1 cellular context compared by ENCODE assay signal in genomic region chr15:56736308-56736707, GRCh38.
TF ChIP-seq lines count a peak whose summit lies in the region.

No MANE protein-coding gene starts in this region.

TF ChIP-seq in K562, 482 proteins besides CTCF, POLR2A, EP300 and RAD21 (continued from another document):
- TF ChIP-seq E2F3 (CRISPR knock-in tag; IDR thresholded peaks at IDR 0.05): no peak
- TF ChIP-seq NFE2 (IDR thresholded peaks at IDR 0.05; ENCODE audit: low read depth): 0 out of 2 replicates have a peak, but pooled peaks have one; percentile 3
- TF ChIP-seq GTF2B (IDR thresholded peaks at IDR 0.05; ENCODE audit: extremely low read depth, insufficient read length): no peak
- TF ChIP-seq NBN (IDR thresholded peaks at IDR 0.05; ENCODE audit: low read depth): 0 out of 2 replicates have a peak, but pooled peaks have one; percentile 21
- TF ChIP-seq E2F6 (IDR thresholded peaks at IDR 0.05; ENCODE audit: borderline replicate concordance in 1 of 2, extremely low read depth in 1 of 2, insufficient read depth in 1 of 2, insufficient read length in 1 of 2, low read depth in 1 of 2, low read length in 1 of 2, poor library complexity in 1 of 2, severe bottlenecking in 1 of 2): peak in 1 of 2 experiments; percentile 16
- TF ChIP-seq ZBTB12 (CRISPR knock-in tag; IDR thresholded peaks at IDR 0.05): peak; percentile 49
- TF ChIP-seq HNRNPK (IDR thresholded peaks at IDR 0.05; ENCODE audit: low read depth, low read length, poor library complexity, severe bottlenecking): no peak
- peak; percentile 82 for TF ChIP-seq ATF3 (IDR thresholded peaks at IDR 0.05)
- TF ChIP-seq ATF3 (CRISPR knock-in tag; conservative IDR thresholded peaks at IDR 0.05): no peak
- TF ChIP-seq ZNF57 (CRISPR knock-in tag; IDR thresholded peaks at IDR 0.05): no peak
- peak; percentile 68 for TF ChIP-seq NCOA1 (IDR thresholded peaks at IDR 0.05; ENCODE audit: low read depth)
- no peak for TF ChIP-seq RBFOX2 (IDR thresholded peaks at IDR 0.05; ENCODE audit: low read depth, low read length)
- peak; percentile 25; the same call in 1 of the 2 replicates for TF ChIP-seq MGA (IDR thresholded peaks at IDR 0.05)
- no peak for TF ChIP-seq CHCHD3 (CRISPR knock-in tag; IDR thresholded peaks at IDR 0.05)
- 0 out of 2 replicates have a peak, but pooled peaks have one; percentile 41 for TF ChIP-seq MTA3 (IDR thresholded peaks at IDR 0.05; ENCODE audit: borderline replicate concordance)
- no peak for TF ChIP-seq SLC30A9 (CRISPR knock-in tag; IDR thresholded peaks at IDR 0.05)
- TF ChIP-seq ZNF280A (IDR thresholded peaks at IDR 0.05; ENCODE audit: low read depth, partially characterized antibody): no peak
- TF ChIP-seq PRMT5 (CRISPR knock-in tag; IDR thresholded peaks at IDR 0.05): no peak
- TF ChIP-seq DPF2 (IDR thresholded peaks at IDR 0.05): 0 out of 2 replicates have a peak, but pooled peaks have one; percentile 24
- no peak for TF ChIP-seq DEAF1 (CRISPR knock-in tag; IDR thresholded peaks at IDR 0.05)
- TF ChIP-seq ZNF277 (CRISPR knock-in tag; IDR thresholded peaks at IDR 0.05; ENCODE audit: borderline replicate concordance): no peak
- TF ChIP-seq E4F1 (CRISPR knock-in tag; IDR thresholded peaks at IDR 0.05; ENCODE audit: borderline replicate concordance): no peak
- TF ChIP-seq ZNF507 (tag; conservative IDR thresholded peaks at IDR 0.05): no peak
- TF ChIP-seq SREBF1 (IDR thresholded peaks at IDR 0.05; ENCODE audit: borderline replicate concordance, low read depth, low read length): no peak
- TF ChIP-seq ZNF444 (CRISPR knock-in tag; IDR thresholded peaks at IDR 0.05): no peak
- TF ChIP-seq ATF1 (CRISPR knock-in tag; IDR thresholded peaks at IDR 0.05): no peak
- peak; percentile 71 for TF ChIP-seq ATF1 (tag; IDR thresholded peaks at IDR 0.05)
- TF ChIP-seq GABPB1 (CRISPR knock-in tag; IDR thresholded peaks at IDR 0.05): peak; percentile 83
- no peak for TF ChIP-seq ZNF79 (CRISPR knock-in tag; IDR thresholded peaks at IDR 0.05; ENCODE audit: low read depth)
- peak; percentile 39; the same call in 1 of the 2 replicates for TF ChIP-seq ZNF316 (IDR thresholded peaks at IDR 0.05)
- peak; percentile 83 for TF ChIP-seq CREM (IDR thresholded peaks at IDR 0.05; ENCODE audit: low read depth)
- TF ChIP-seq GABPA (tag; conservative IDR thresholded peaks at IDR 0.05; ENCODE audit: low read depth): peak; percentile 74
- peak; percentile 66 for TF ChIP-seq CREB1 (IDR thresholded peaks at IDR 0.05)
- TF ChIP-seq CREB1 (CRISPR knock-in tag; IDR thresholded peaks at IDR 0.05): peak; percentile 82
- no peak for TF ChIP-seq PCBP1 (IDR thresholded peaks at IDR 0.05; ENCODE audit: low read depth, low read length, poor library complexity, severe bottlenecking)
- TF ChIP-seq MYC (IDR thresholded peaks at IDR 0.05; ENCODE audit: low read depth, low read length): no peak
- no peak for TF ChIP-seq MYC (CRISPR knock-in tag; IDR thresholded peaks at IDR 0.05; ENCODE audit: borderline replicate concordance, low read depth)
- peak; percentile 23; the same call in 1 of the 2 replicates for TF ChIP-seq L3MBTL2 (IDR thresholded peaks at IDR 0.05)
- TF ChIP-seq C11orf30 (IDR thresholded peaks at IDR 0.05; ENCODE audit: low read depth): 0 out of 2 replicates have a peak, but pooled peaks have one; percentile 42
